ENCODE assay signal across 8 cellular contexts in the genomic region with DNA sequence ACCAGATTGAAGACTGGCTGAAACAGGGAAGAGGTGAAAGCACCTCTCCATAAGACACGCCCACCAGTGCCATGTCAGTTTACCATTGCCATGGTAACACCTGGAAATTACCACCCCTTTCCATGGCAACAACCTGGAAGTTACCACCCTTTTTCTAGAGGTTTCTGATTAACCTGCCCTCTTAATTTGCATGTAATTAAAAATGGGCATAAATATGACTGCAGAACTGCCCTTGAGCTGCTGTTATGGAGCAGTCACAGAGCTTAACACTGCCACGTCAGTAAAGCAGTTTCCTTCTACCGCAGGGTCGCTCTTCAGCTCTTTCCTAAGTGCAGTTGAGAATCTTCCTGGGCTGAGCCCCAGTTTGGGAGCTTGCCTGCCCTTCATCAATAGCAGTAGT. TPM values are rescaled to one million over a fixed set of nuclear protein-coding genes. Genes with fewer than 3 reads are reported as not detected.
A peak's percentile ranks its signal among the peaks of the same experiment; 100 is the strongest.
DNase-seq lines count a peak whose midpoint lies in the region; ATAC-seq and TF ChIP-seq lines count a peak whose summit lies in the region.

No MANE protein-coding gene starts in this region.

- no peaks in the 10 kb centered on the region for H3K36me3 ChIP-seq in Karpas-422 (ENCODE audit: insufficient read depth, low read length)

- no peaks in the 10 kb centered on the region for H3K27me3 ChIP-seq in Karpas-422 (ENCODE audit: low read length)

- no peak overlapping the region for H2AFZ ChIP-seq in Karpas-422 (ENCODE audit: low read length)

- H3K9me2 ChIP-seq in Karpas-422 (replicated peaks; ENCODE audit: insufficient read depth, low read length), result no peaks in the 10 kb centered on the region

- peaks cover 79% of the 10 kb centered on the region for H3K4me1 ChIP-seq in Karpas-422 (ENCODE audit: low read length)

- peak overlapping the region; percentile 48 for H3K4me3 ChIP-seq in GM12865 (ENCODE audit: low read depth, low read length)
- peak overlapping the region; percentile 5 for H3K4me3 ChIP-seq in Karpas-422 (ENCODE audit: low read length)
- H3K4me3 ChIP-seq in choroid plexus epithelial cell (ENCODE audit: low read depth, low read length), result no peak overlapping the region

- peak overlapping the region; percentile 51 for H3K9ac ChIP-seq in Karpas-422 (ENCODE audit: low read length)

- H3K79me2 ChIP-seq in Karpas-422 (ENCODE audit: low read length), result peaks cover 97% of the 10 kb centered on the region

- ATAC-seq in GM21381 (IDR thresholded peaks at IDR 0.05; ENCODE audit: unreplicated experiment), result peak; percentile 35

- TF ChIP-seq CTCF in GM12865 (IDR thresholded peaks at IDR 0.05; ENCODE audit: insufficient read depth, low read depth, low read length, missing control alignments) (no peak), choroid plexus epithelial cell (conservative IDR thresholded peaks at IDR 0.05; ENCODE audit: low read depth, low read length) (no peak)

- H3K4me2 ChIP-seq in Karpas-422 (ENCODE audit: low read depth, low read length, poor library complexity, severe bottlenecking), result peak overlapping the region; percentile 62

- H3K27ac ChIP-seq in Karpas-422 (ENCODE audit: low read length), result peak overlapping the region; percentile 58

- no peaks in the 10 kb centered on the region for H3K9me3 ChIP-seq in Karpas-422 (ENCODE audit: low read length)

- DNase-seq in GM12865 (ENCODE audit: low read depth) (peak; percentile 85), Karpas-422 (peak; percentile 90), choroid plexus epithelial cell (ENCODE audit: low read depth) (peak; percentile 39), renal cortical epithelial cell (ENCODE audit: low read depth) (peak; percentile 61), NCI-H1092 treated with DMSO at 0.1 percent for 48 hours (lab: John Stamatoyannopoulos, UW) (no peak), NCI-H1417 treated with DMSO at 0.1 percent for 48 hours (lab: John Stamatoyannopoulos, UW) (no peak), DMS153 (lab: John Stamatoyannopoulos, UW) (no peak)

- no peaks in the 10 kb centered on the region for H4K20me1 ChIP-seq in Karpas-422 (ENCODE audit: insufficient read depth, low read depth, low read length)

RNA-seq across cellular contexts. Expression of a gene that starts 55.2 kb away (rescaled TPM):
- 21.5 and 27.4 TPM in 2 replicates for total RNA-seq in Karpas-422 (2014; rRNA removed; shearing (Covaris generic); ENCODE audit: low replicate concordance)
- total RNA-seq in renal cortical epithelial cell, result 16.0 and 29.7 TPM in 2 replicates

Comparison
In these comparisons a context has a peak if more than half of its experiments do, and no peak if none do; other contexts are left out.
1. DNase-seq: peak in GM12865 (single experiment), Karpas-422 (single experiment), choroid plexus epithelial cell (single experiment) and renal cortical epithelial cell (single experiment); none in NCI-H1092 treated with DMSO at 0.1 percent for 48 hours (single experiment), NCI-H1417 treated with DMSO at 0.1 percent for 48 hours (single experiment) and DMS153 (single experiment).